18 cellular contexts compared by ENCODE assay signal in genomic region chr9:135088348-135088978, GRCh38. TPM values are rescaled to one million over a fixed set of nuclear protein-coding genes. Genes with fewer than 3 reads are reported as not detected.
DNase-seq lines count a peak whose midpoint lies in the region; TF ChIP-seq lines count a peak whose summit lies in the region.
"Had no signal": no experiment of that assay in that cellular context is flagged by ENCODE, and none has a peak within 500 bp of the region (broad histone marks: within the 10 kb centered on the region; RNA-seq: fewer than 3 reads in every experiment).

No MANE protein-coding gene starts in this region.

- H3K9me3 ChIP-seq in HEK293 (ENCODE audit: control insufficient read depth, insufficient read depth, low read depth, low read length) (no peaks in the 10 kb centered on the region), iPS-20b (ENCODE audit: insufficient read depth, low read depth, low read length) (no peaks in the 10 kb centered on the region), stomach (no peaks in the 10 kb centered on the region)

- TF ChIP-seq POLR2A in stomach (IDR thresholded peaks at IDR 0.05), result no peak

- H3K27me3 ChIP-seq in iPS-20b (ENCODE audit: insufficient read depth, low read length) (peaks cover 60% of the 10 kb centered on the region), stomach (peaks cover 0 to 87% (median 43%) of the 10 kb centered on the region in 3 donors)

- WGBS in stomach, 5 donors, result 2 to 5% (median 4%) methylated on average over 22 to 45 of the region's 45 CpGs

- H3K36me3 ChIP-seq in HEK293 (ENCODE audit: control insufficient read depth in 2 of 2, insufficient read depth in 1 of 2, low read length in 2 of 2) (no peaks in the 10 kb centered on the region), iPS-20b (ENCODE audit: insufficient read depth, low read depth, low read length) (peaks cover 18% of the 10 kb centered on the region; the same call in 1 of the 2 replicates), stomach (no peaks in the 10 kb centered on the region)

- H3K4me1 ChIP-seq in HEK293 (ENCODE audit: control insufficient read depth, insufficient read depth, low read length), result no peaks in the 10 kb centered on the region
- no peaks in the 10 kb centered on the region; the same call in 1 of the 2 replicates for H3K4me1 ChIP-seq in iPS-20b (ENCODE audit: insufficient read depth, low read length)
- H3K4me1 ChIP-seq in stomach, result peaks cover 30 to 49% (median 40%) of the 10 kb centered on the region in 4 donors

- DNase-seq in cerebellum (ENCODE audit: low spot score), result peak; percentile 41
- DNase-seq in stomach, result no peak
- DNase-seq in stimulated activated naive CD4-positive, alpha-beta T cell (lab: John Stamatoyannopoulos, UW), result no peak
- DNase-seq in amniotic stem cell (lab: John Stamatoyannopoulos, UW), result no peak
- no peak for DNase-seq in iPS-NIHi11 (ENCODE audit: low spot score)
- no peak for DNase-seq in DMS53 treated with DMSO at 0.1 percent for 48 hours (lab: John Stamatoyannopoulos, UW; ENCODE audit: unreplicated experiment)
- DNase-seq: activated B cell treated with CpG ODN at 0.5 μM for 24 hours; activated CD8-positive, alpha-beta memory T cell treated with anti-CD3 and anti-CD28 coated beads, Interleukin-2, amount 50 U/mL, for 4 hours; activated naive CD8-positive, alpha-beta T cell treated with anti-CD3 and anti-CD28 coated beads for 36 hours; CD4-positive, CD25-positive, alpha-beta regulatory T cell; foreskin melanocyte; mammary epithelial cell; NCI-H1092; NCI-H524 treated with DMSO at 0.1 percent for 48 hours; stimulated activated CD4-positive, alpha-beta T cell treated with anti-CD3 and anti-CD28 coated beads, Interleukin-4, amount 100 ng/mL, for 1 hour; stimulated activated naive B cell treated with anti-CD40 and anti-IgM and Interleukin-4, amounts not matched to agents 10 μg/mL and 1 μg/mL and 100 μg/mL, for 72 hours had no signal

- POLR2A ChIA-PET in HEK293 (lab: Yijun Ruan, JAX), result no interaction called here

- no peak for TF ChIP-seq CTCF in HEK293 (tag by site-specific recombination; IDR thresholded peaks at IDR 0.05)
- TF ChIP-seq CTCF in stomach (IDR thresholded peaks at IDR 0.05), result no peak

- H3K9ac ChIP-seq in iPS-20b (ENCODE audit: low read depth, low read length), result peak overlapping the region; percentile 48; the same call in 1 of the 2 replicates

- TF ChIP-seq EP300 in stomach (IDR thresholded peaks at IDR 0.05), result no peak

- H3K4me3 ChIP-seq in HEK293 (ENCODE audit: low read depth, low read length), result no peak overlapping the region
- peak overlapping the region; percentile 75; the same call in 1 of the 2 replicates for H3K4me3 ChIP-seq in iPS-20b (ENCODE audit: low read length)
- peak overlapping the region; percentile 44 to 55 (median 48) for H3K4me3 ChIP-seq in stomach

- CTCF ChIA-PET in HEK293 (lab: Yijun Ruan, JAX), result interaction anchor here (0.5 to 6.0 kb wide), 8 partner anchors 19 to 920 kb away, joined by 3 to 110 read pairs (median 3); no protein-coding TSS in a partner anchor

- no peak overlapping the region for H3K27ac ChIP-seq in HEK293 (ENCODE audit: extremely low read depth, low read depth, low read length)
- no peak overlapping the region for H3K27ac ChIP-seq in iPS-20b (ENCODE audit: low read length)
- H3K27ac ChIP-seq in stomach, result no peak overlapping the region

- intact Hi-C loops in stomach (cut with DNase I; ENCODE audit: low total_unique reads), result loop anchor here (5.0 kb wide), 1 partner anchor 324 kb away; no protein-coding TSS in a partner anchor

TF ChIP-seq in HEK293, 187 proteins besides CTCF, POLR2A, EP300 and RAD21 (continues in another document):
- 0 out of 2 replicates have a peak, but pooled peaks have one; percentile 11 for TF ChIP-seq PATZ1 (tag by site-specific recombination; IDR thresholded peaks at IDR 0.05)
- TF ChIP-seq ZBTB8A (tag by site-specific recombination; IDR thresholded peaks at IDR 0.05), result peak; percentile 38; the same call in 1 of the 2 replicates
- no peak for TF ChIP-seq KLF8 (tag by site-specific recombination; IDR thresholded peaks at IDR 0.05)
- no peak for TF ChIP-seq KLF10 (tag by site-specific recombination; IDR thresholded peaks at IDR 0.05)
- no peak for TF ChIP-seq ZSCAN30 (tag by site-specific recombination; IDR thresholded peaks at IDR 0.05)
- TF ChIP-seq ZNF692 (tag by site-specific recombination; IDR thresholded peaks at IDR 0.05), result peak; percentile 31; the same call in 1 of the 2 replicates
- peak; percentile 37; the same call in 1 of the 2 replicates for TF ChIP-seq ZBTB20 (tag by site-specific recombination; IDR thresholded peaks at IDR 0.05)
- TF ChIP-seq ZBTB26 (tag by site-specific recombination; optimal IDR thresholded peaks at IDR 0.05), result peak; percentile 29
- TF ChIP-seq ZFP69B (tag by site-specific recombination; IDR thresholded peaks at IDR 0.05), result 0 out of 2 replicates have a peak, but pooled peaks have one; percentile 24
- no peak for TF ChIP-seq HOXD13 (CRISPR knock-in tag; IDR thresholded peaks at IDR 0.05; ENCODE audit: borderline replicate concordance)
- TF ChIP-seq PRDM10 (tag by site-specific recombination; IDR thresholded peaks at IDR 0.05), result peak; percentile 71

RNA-seq across cellular contexts. Expression of gene OLFM1, which starts 1.0 kb away (rescaled TPM):
- total RNA-seq in cerebellum, result 68.8 TPM
- total RNA-seq in stomach, result 10 to 100 TPM in 2 of 5 donors, 1 to 10 TPM in 1, under 1 TPM in 1, not detected in 1; 0.29 to 58.3 (median 8.1) TPM
- 10 to 100 TPM in 2 of 3 donors, 1 to 10 TPM in 1; 4.4 to 10.8 (median 10.5) TPM for polyA plus RNA-seq in stomach
- total RNA-seq: activated B cell treated with CpG ODN at 0.5 μM for 24 hours; activated naive CD8-positive, alpha-beta T cell treated with anti-CD3 and anti-CD28 coated beads for 36 hours; CD4-positive, CD25-positive, alpha-beta regulatory T cell had no signal
- polyA plus RNA-seq: CD4-positive, CD25-positive, alpha-beta regulatory T cell had no signal
